In genomic region chr9:89615661-89616060, GRCh38 we compare ENCODE assay signal across 1 cellular context.
TF ChIP-seq lines count a peak whose summit lies in the region.

No MANE protein-coding gene starts in this region.

TF ChIP-seq in liver, 16 proteins besides CTCF, POLR2A, EP300 and RAD21 (continued from another document):
- TF ChIP-seq REST (IDR thresholded peaks at IDR 0.05) (no peak), FOXA1 (IDR thresholded peaks at IDR 0.05) (no peak), EGR1 (IDR thresholded peaks at IDR 0.05; ENCODE audit: low read depth in 2 of 2) (no peak), ATF3 (IDR thresholded peaks at IDR 0.05) (no peak), RXRA (IDR thresholded peaks at IDR 0.05) (no peak)
